In the genomic region with DNA sequence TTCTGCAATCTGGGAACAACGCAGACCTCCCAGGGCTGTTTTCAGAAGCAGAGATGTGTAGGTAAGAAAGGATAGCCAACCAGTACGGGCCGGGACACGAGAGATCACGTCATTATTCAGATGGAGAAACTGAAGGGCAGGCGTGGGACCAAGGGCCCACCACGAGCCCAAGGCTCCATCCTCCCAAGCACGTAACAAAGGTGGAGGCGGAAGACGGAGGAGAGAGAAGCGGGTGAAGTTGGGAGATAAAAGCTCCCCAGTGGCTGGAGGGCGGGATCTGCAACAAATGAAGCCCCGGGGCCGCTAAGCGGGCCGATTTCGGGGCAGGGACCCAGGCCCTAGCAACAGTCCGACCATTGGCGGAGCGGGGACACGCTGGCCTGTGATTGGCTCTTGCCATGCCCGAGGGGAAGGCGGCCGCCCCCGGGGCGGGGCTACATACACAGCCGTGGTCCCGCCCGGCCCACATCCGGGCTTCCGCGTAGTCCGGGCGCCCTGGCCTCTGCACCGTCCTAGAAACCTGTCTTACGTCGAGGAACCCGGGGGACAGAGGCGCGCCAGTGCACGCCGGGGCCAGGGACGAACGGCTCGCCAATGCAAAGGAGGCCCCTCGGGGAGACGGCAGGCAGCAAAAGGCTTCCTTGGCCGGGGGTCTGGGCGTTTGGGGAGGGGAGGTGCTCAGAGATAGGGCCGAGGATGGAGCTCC, we compare ENCODE assay signal across 7 cellular contexts. TPM values are rescaled to one million over a fixed set of nuclear protein-coding genes. Genes with fewer than 3 reads are reported as not detected.
A peak's percentile ranks its signal among the peaks of the same experiment; 100 is the strongest.
DNase-seq lines count a peak whose midpoint lies in the region; ATAC-seq and TF ChIP-seq lines count a peak whose summit lies in the region.

No MANE protein-coding gene starts in this region.

- no peaks in the 10 kb centered on the region for H4K20me1 ChIP-seq in hepatocyte (ENCODE audit: insufficient read depth, poor library complexity, severe bottlenecking)

- H3K4me1 ChIP-seq in hepatocyte (ENCODE audit: insufficient read depth), result peaks cover 12% of the 10 kb centered on the region

- H3K9me2 ChIP-seq in hepatocyte (replicated peaks; ENCODE audit: insufficient read depth), result no peaks in the 10 kb centered on the region

- DNase-seq in NCI-H1930 (lab: John Stamatoyannopoulos, UW) (peak; percentile 98 to 99), T-helper 22 cell (ENCODE audit: low read depth) (peak; percentile 94), astrocyte of the cerebellum (ENCODE audit: low read depth) (peak; percentile 90), hepatocyte (ENCODE audit: low spot score) (peak; percentile 99), retinal pigment epithelial cell (ENCODE audit: low read depth) (peak; percentile 83)

- peak overlapping the region; percentile 98 for H3K27ac ChIP-seq in hepatocyte

- no peaks in the 10 kb centered on the region for H3K9me3 ChIP-seq in hepatocyte (ENCODE audit: low read depth)

- no peaks in the 10 kb centered on the region for H3K36me3 ChIP-seq in hepatocyte (replicated peaks; ENCODE audit: insufficient read depth, low read depth)

- ATAC-seq in GM18505 (IDR thresholded peaks at IDR 0.05; ENCODE audit: unreplicated experiment) (peak; percentile 89), HG02970 (IDR thresholded peaks at IDR 0.05; ENCODE audit: low FRiP score, unreplicated experiment) (peak; percentile 88)

- peak overlapping the region; percentile 85 for H3K4me2 ChIP-seq in hepatocyte

- no peaks in the 10 kb centered on the region for H3K27me3 ChIP-seq in hepatocyte

- 2% methylated on average over 49 of the region's 50 CpGs for WGBS in hepatocyte (ENCODE audit: low lambda C conversion rate, missing lambda C conversion rate)

- TF ChIP-seq CTCF in astrocyte of the cerebellum (IDR thresholded peaks at IDR 0.05; ENCODE audit: low read depth, low read length, missing control alignments) (no peak), hepatocyte (IDR thresholded peaks at IDR 0.05; ENCODE audit: poor library complexity) (no peak), retinal pigment epithelial cell (conservative IDR thresholded peaks at IDR 0.05; ENCODE audit: low read depth, low read length) (no peak)

- H3K79me2 ChIP-seq in hepatocyte, result peaks cover 20% of the 10 kb centered on the region

- TF ChIP-seq POLR2A in GM18505 (IDR thresholded peaks at IDR 0.05; ENCODE audit: borderline replicate concordance, extremely low read depth, insufficient read depth, insufficient read length), result peak; percentile 79

- in situ Hi-C loops in astrocyte of the cerebellum (cut with HindIII; ENCODE audit: low sequenced_read_pairs), result no loop called here

- H3K4me3 ChIP-seq in astrocyte of the cerebellum (ENCODE audit: low read depth, low read length), result peak overlapping the region; percentile 84
- peak overlapping the region; percentile 70 for H3K4me3 ChIP-seq in hepatocyte
- peak overlapping the region; percentile 73 for H3K4me3 ChIP-seq in retinal pigment epithelial cell (ENCODE audit: low read length)

- H2AFZ ChIP-seq in hepatocyte, result peak overlapping the region; percentile 78

RNA-seq across cellular contexts. Expression of gene HSPB1, which starts 15.5 kb away (rescaled TPM):
- total RNA-seq in hepatocyte, result 186 and 205 TPM in 2 replicates
- 1,525 and 1,553 TPM in 2 replicates for polyA plus RNA-seq in hepatocyte

RNA-seq across cellular contexts. Expression of gene YWHAG, which starts 40.9 kb away (rescaled TPM):
- 106 and 117 TPM in 2 replicates for total RNA-seq in hepatocyte
- polyA plus RNA-seq in hepatocyte, result 12.6 and 17.2 TPM in 2 replicates

Comparison
In these comparisons a context has a peak if more than half of its experiments do, and no peak if none do; other contexts are left out.
1. Peak in every context shown above with its lines: DNase-seq, ATAC-seq, H3K4me3 ChIP-seq and H3K27ac ChIP-seq.